ENCODE assay signal across 8 cellular contexts in the genomic region with DNA sequence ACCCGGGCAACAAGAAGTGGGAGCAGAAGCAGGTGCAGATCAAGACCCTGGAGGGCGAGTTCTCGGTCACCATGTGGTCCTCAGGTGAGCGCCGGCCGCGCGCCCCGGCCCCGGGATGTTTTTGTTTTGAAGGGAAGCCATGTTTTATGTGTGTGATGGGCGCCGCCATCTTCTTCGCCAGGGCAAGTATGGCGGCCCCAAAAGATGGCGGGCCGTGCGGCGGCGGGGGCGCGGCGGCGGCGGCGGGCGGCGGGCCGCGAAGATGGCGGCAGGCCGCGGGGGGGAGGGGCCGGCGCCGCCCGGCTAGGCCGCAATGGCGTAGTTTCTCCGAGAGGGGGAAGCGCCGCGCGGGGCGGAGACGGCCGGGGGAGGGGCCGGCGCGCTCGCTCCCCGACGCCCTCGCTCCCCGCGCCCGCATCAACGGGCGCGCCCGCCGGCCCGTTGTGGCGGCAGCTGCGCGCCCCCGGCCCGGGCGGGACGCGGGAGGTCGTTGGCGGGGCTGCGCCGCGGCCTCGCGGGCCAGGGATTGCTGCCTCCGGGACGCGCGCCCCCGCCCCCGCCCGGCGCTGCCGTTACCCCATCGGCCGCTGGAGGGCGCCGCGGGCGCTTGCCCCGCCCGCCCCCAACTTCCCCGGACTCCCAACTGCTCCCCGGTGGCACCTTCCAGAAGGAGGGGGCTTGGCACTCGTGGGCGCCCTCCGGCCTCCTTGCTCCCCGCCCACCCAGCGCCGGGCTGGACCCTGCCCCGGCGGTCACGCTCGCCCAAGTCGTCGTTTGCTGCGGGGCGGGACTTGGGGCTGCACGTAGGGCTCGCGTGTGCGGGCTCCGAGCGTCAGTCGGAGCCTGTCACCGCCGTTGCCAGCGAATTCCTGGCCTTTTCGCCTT. TPM values are rescaled to one million over a fixed set of nuclear protein-coding genes. Genes with fewer than 3 reads are reported as not detected.
DNase-seq lines count a peak whose midpoint lies in the region; ATAC-seq and TF ChIP-seq lines count a peak whose summit lies in the region.

No MANE protein-coding gene starts in this region.

- peaks cover 25% of the 10 kb centered on the region for H3K36me3 Mint-ChIP-seq in endodermal cell (ENCODE audit: low read depth)
- peaks cover 3% of the 10 kb centered on the region for H3K36me3 Mint-ChIP-seq in mesothelial cell of epicardium

- H3K4me1 Mint-ChIP-seq in endodermal cell (peaks cover 26% of the 10 kb centered on the region), mesothelial cell of epicardium (peaks cover 41% of the 10 kb centered on the region)

- H3K36me3 ChIP-seq in endodermal cell (ENCODE audit: control insufficient read depth, insufficient read depth, low read length), result peaks cover 23% of the 10 kb centered on the region

- no peaks in the 10 kb centered on the region for H3K4me1 ChIP-seq in endodermal cell (ENCODE audit: control insufficient read depth, insufficient read depth, low read length)

- no peaks in the 10 kb centered on the region for H3K9me3 ChIP-seq in endodermal cell (ENCODE audit: control insufficient read depth, low read length)

- H3K4me3 ChIP-seq in endodermal cell (ENCODE audit: low read length), result peak overlapping the region; percentile 92

- no peaks in the 10 kb centered on the region for H3K27me3 ChIP-seq in endodermal cell (ENCODE audit: control insufficient read depth, insufficient read depth, low read length, poor library complexity, severe bottlenecking)

- H3K27me3 Mint-ChIP-seq in endodermal cell (ENCODE audit: insufficient read depth), result no peaks in the 10 kb centered on the region
- H3K27me3 Mint-ChIP-seq in mesothelial cell of epicardium (ENCODE audit: low read depth), result no peaks in the 10 kb centered on the region

- H3K4me3 Mint-ChIP-seq in endodermal cell, result peak overlapping the region; percentile 81
- H3K4me3 Mint-ChIP-seq in mesothelial cell of epicardium, result peak overlapping the region; percentile 85

- DNase-seq in CD1c-positive myeloid dendritic cell (ENCODE audit: extremely low spot score), result peak; percentile 94
- peak; percentile 6 for DNase-seq in NCI-H82 treated with DMSO at 0.1 percent for 48 hours (lab: John Stamatoyannopoulos, UW; ENCODE audit: unreplicated experiment)
- DNase-seq in activated CD8-positive, alpha-beta memory T cell treated with anti-CD3 and anti-CD28 coated beads, Interleukin-2, amount 50 U/mL, for 1 hour (ENCODE audit: extremely low read depth), result peak; percentile 47
- peak; percentile 91 for DNase-seq in endodermal cell
- DNase-seq in mesothelial cell of epicardium (ENCODE audit: low spot score in 2 of 2, unreplicated experiment in 2 of 2), result peak; percentile 81 to 86
- DNase-seq in stimulated activated CD8-positive, alpha-beta memory T cell treated with anti-CD3 and anti-CD28 coated beads, Interleukin-15, amount 100 ng/mL, for 24 hours (ENCODE audit: low read depth), result peak; percentile 75

- WGBS in endodermal cell (ENCODE audit: insufficient coverage in 1 of 2, insufficient read length in 1 of 2), 2 experiments, result 0 to 1% methylated on average over 22 to 117 of the region's 121 CpGs

- H3K27ac ChIP-seq in endodermal cell (ENCODE audit: low read depth, low read length), result peak overlapping the region; percentile 78

- TF ChIP-seq CTCF in endodermal cell (conservative IDR thresholded peaks at IDR 0.05), result peak; percentile 82
- TF ChIP-seq CTCF in mesothelial cell of epicardium (IDR thresholded peaks at IDR 0.05; ENCODE audit: unreplicated experiment), result peak; percentile 71

- ATAC-seq in GM19397 (IDR thresholded peaks at IDR 0.05; ENCODE audit: unreplicated experiment) (peak; percentile 35), HG03565 (IDR thresholded peaks at IDR 0.05; ENCODE audit: unreplicated experiment) (peak; percentile 23)

- H3K9me3 Mint-ChIP-seq in endodermal cell (peaks cover 2% of the 10 kb centered on the region), mesothelial cell of epicardium (no peaks in the 10 kb centered on the region)

- H3K9ac ChIP-seq in endodermal cell (ENCODE audit: extremely low read depth, low read length, poor library complexity, severe bottlenecking), result peak overlapping the region; percentile 75

- H3K27ac Mint-ChIP-seq in endodermal cell (peak overlapping the region; percentile 83), mesothelial cell of epicardium (peak overlapping the region; percentile 99)

RNA-seq across cellular contexts. Expression of gene YY1, which starts 1.1 kb away (rescaled TPM):
- total RNA-seq in endodermal cell (100 to 1,000 TPM in 1 of 2 donors, 10 to 100 TPM in 1; 94.8 to 103 TPM), mesothelial cell of epicardium (89.0 to 94.5 TPM (median 91.9 TPM) in 3 replicates)
- polyA plus RNA-seq in endodermal cell (2013, experiment 1 of 2), result 84.2 TPM
- polyA plus RNA-seq in endodermal cell (2013, experiment 2 of 2), result 82.6 TPM

Comparison
In these comparisons a context has a peak if more than half of its experiments do, and no peak if none do; other contexts are left out.
1. Peak in every context shown above with its lines: DNase-seq, ATAC-seq, H3K4me3 ChIP-seq and H3K27ac ChIP-seq.
2. DNase-seq: peak in every context shown above with its lines; median percentile 94 in CD1c-positive myeloid dendritic cell; 91 in endodermal cell; 84 in mesothelial cell of epicardium; 75 in stimulated activated CD8-positive, alpha-beta memory T cell treated with anti-CD3 and anti-CD28 coated beads, Interleukin-15, amount 100 ng/mL, for 24 hours; 47 in activated CD8-positive, alpha-beta memory T cell treated with anti-CD3 and anti-CD28 coated beads, Interleukin-2, amount 50 U/mL, for 1 hour; 6 in NCI-H82 treated with DMSO at 0.1 percent for 48 hours.